8 cellular contexts compared by ENCODE assay signal in the genomic region with DNA sequence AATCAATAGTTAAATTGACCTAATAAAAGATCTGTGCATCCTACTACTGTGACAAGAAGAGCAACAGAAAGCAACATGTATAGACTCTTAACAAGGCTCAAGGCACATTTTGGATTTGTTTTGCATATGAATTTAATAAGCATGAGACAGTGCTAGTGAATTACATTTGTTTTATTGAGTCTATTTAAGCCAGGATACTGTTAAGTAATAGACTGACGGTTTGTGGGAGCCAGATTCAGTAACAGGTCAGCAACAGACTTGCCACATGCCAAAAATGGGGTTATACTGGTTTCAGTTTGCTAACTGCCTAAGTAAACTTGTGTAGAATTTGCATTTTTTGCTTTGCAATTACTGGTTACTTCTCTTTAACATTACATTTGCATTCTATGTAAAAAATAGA. TPM values are rescaled to one million over a fixed set of nuclear protein-coding genes. Genes with fewer than 3 reads are reported as not detected.
DNase-seq lines count a peak whose midpoint lies in the region; ATAC-seq and TF ChIP-seq lines count a peak whose summit lies in the region.

No MANE protein-coding gene starts in this region.

- H3K9ac ChIP-seq in subcutaneous abdominal adipose tissue (ENCODE audit: low read length in 5 of 5), result no peak overlapping the region

- peak overlapping the region; percentile 1 for H3K4me3 Mint-ChIP-seq in activated T-cell treated with anti-CD3 and anti-CD28 coated beads, Interleukin-2, amount 50 U/mL, for 4 hours
- H3K4me3 Mint-ChIP-seq in brain, result peak overlapping the region in 3 of 5 experiments; percentile 10 to 45 (median 25)

- peak overlapping the region; percentile 77 for H3K27ac ChIP-seq in subcutaneous abdominal adipose tissue (ENCODE audit: low read depth, low read length)

- no peaks in the 10 kb centered on the region for H3K27me3 Mint-ChIP-seq in activated T-cell treated with anti-CD3 and anti-CD28 coated beads, Interleukin-2, amount 50 U/mL, for 4 hours (ENCODE audit: low read depth)
- no peaks in the 10 kb centered on the region for H3K27me3 Mint-ChIP-seq in brain

- no peak for DNase-seq in activated T-cell treated with anti-CD3 and anti-CD28 coated beads, Interleukin-2, amount 50 U/mL, for 4 hours
- no peak for DNase-seq in activated T-cell treated with anti-CD3 and anti-CD28 coated beads for 4 hours
- no peak for DNase-seq in NCI-H2171 (lab: John Stamatoyannopoulos, UW)
- no peak for DNase-seq in NCI-H82 treated with DMSO at 0.1 percent for 48 hours (lab: John Stamatoyannopoulos, UW; ENCODE audit: unreplicated experiment)
- no peak for DNase-seq in NCI-H1092 treated with DMSO at 0.1 percent for 48 hours (lab: John Stamatoyannopoulos, UW)

- H3K9me3 ChIP-seq in subcutaneous abdominal adipose tissue (ENCODE audit: control insufficient read depth in 5 of 5, low read length in 5 of 5), result no peaks in the 10 kb centered on the region

- H3K4me3 ChIP-seq in subcutaneous abdominal adipose tissue (ENCODE audit: low read depth in 1 of 5, low read length in 5 of 5), result no peak overlapping the region

- H3K9me3 Mint-ChIP-seq in activated T-cell treated with anti-CD3 and anti-CD28 coated beads, Interleukin-2, amount 50 U/mL, for 4 hours, result no peaks in the 10 kb centered on the region
- peaks cover 13 to 17% (median 13%) of the 10 kb centered on the region in 5 experiments for H3K9me3 Mint-ChIP-seq in brain

- no peak for ATAC-seq in activated T-cell treated with anti-CD3 and anti-CD28 coated beads, Interleukin-2, amount 50 U/mL, for 4 hours
- peak; percentile 60 for ATAC-seq in HG03342 (IDR thresholded peaks at IDR 0.05; ENCODE audit: unreplicated experiment)

- no peak for TF ChIP-seq CTCF in brain (conservative IDR thresholded peaks at IDR 0.05)

- peak overlapping the region in 3 of 5 experiments; percentile 4 to 44 (median 26) for H3K27ac Mint-ChIP-seq in brain

- H3K36me3 Mint-ChIP-seq in activated T-cell treated with anti-CD3 and anti-CD28 coated beads, Interleukin-2, amount 50 U/mL, for 4 hours (ENCODE audit: insufficient read depth), result peaks cover 23% of the 10 kb centered on the region
- peaks cover 24% of the 10 kb centered on the region for H3K36me3 Mint-ChIP-seq in brain

- H3K36me3 ChIP-seq in subcutaneous abdominal adipose tissue (ENCODE audit: control insufficient read depth in 5 of 5, insufficient read depth in 5 of 5, low read length in 5 of 5), result peaks cover 0 to 4% (median 0%) of the 10 kb centered on the region in 5 donors

- peaks cover 6 to 57% (median 42%) of the 10 kb centered on the region in 5 donors for H3K4me1 ChIP-seq in subcutaneous abdominal adipose tissue (ENCODE audit: control insufficient read depth in 5 of 5, insufficient read depth in 5 of 5, low read length in 5 of 5)

- peaks cover 78% of the 10 kb centered on the region for H3K4me1 Mint-ChIP-seq in activated T-cell treated with anti-CD3 and anti-CD28 coated beads, Interleukin-2, amount 50 U/mL, for 4 hours (ENCODE audit: low read depth)
- peaks cover 58% of the 10 kb centered on the region for H3K4me1 Mint-ChIP-seq in brain

- H3K27me3 ChIP-seq in subcutaneous abdominal adipose tissue (ENCODE audit: control insufficient read depth in 5 of 5, insufficient read depth in 4 of 5, low read length in 5 of 5), result no peaks in the 10 kb centered on the region

RNA-seq across cellular contexts. Expression of gene MBNL1, which starts 54.0 kb away (rescaled TPM):
- 100 to 1,000 TPM; 343 to 376 (median 347) TPM for total RNA-seq in activated T-cell treated with anti-CD3 and anti-CD28 coated beads, Interleukin-2, amount 50 U/mL, for 4 hours
- polyA plus RNA-seq in brain (ENCODE audit: insufficient read depth, low read depth, low replicate concordance), result 8.0 TPM
